11 cellular contexts compared by ENCODE assay signal in the genomic region with DNA sequence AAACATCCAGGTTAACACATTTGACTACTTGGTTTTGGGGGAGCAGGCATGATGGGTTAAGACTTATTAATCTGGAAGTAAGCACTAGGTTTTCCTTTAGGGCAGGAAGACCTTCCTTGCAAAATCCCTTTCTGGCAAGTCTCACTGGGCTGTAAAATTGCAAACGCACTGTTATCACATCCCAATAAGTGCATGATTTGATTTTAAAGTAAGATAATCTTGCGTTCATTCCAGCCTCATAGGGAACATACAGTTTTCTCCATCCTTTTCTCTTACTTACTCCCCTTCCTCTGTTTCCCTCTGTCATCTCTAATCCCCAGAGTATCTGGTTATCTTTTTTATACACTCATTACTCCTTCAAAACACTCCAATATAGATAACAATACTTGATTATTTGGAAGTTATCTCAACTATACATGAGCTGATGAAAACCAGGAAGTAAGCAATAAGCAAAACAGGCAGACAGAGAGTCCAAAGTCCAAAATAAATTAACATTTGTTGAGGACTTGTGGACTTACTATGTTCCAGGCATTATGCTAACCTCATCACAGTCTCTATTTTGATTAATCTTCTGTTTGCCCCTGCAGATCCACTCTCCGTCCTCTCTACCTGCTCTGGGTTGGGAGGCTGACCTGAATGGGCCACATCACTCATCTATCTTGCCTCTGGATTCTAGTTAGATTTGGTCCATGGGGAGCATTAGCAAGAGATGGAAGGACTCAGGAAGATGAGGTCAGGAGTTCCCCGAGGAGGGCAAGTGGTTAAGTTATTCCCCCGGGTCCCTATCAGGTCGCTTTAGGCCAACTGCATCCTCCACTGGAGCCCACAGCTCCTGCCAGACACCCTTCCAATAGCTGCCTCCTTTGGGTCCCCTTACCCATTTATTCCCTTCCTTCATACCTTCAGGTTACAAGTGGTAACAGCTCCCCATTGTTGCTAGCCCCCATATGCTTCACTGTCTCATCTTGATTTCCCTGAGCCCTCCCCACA.
A peak's percentile ranks its signal among the peaks of the same experiment; 100 is the strongest.
DNase-seq lines count a peak whose midpoint lies in the region; ATAC-seq and TF ChIP-seq lines count a peak whose summit lies in the region.
"Had no signal": no experiment of that assay in that cellular context is flagged by ENCODE, and none has a peak within 500 bp of the region (broad histone marks: within the 10 kb centered on the region; RNA-seq: fewer than 3 reads in every experiment).

No MANE protein-coding gene starts in this region.

- 76% methylated on average over 6 of the region's 6 CpGs for WGBS in liver
- 61 to 71% methylated on average over 6 of the region's 6 CpGs for WGBS in upper lobe of left lung, 2 donors

- peaks cover 92% of the 10 kb centered on the region for H3K4me1 Mint-ChIP-seq in activated naive CD4-positive, alpha-beta T cell treated with anti-CD3 and anti-CD28 coated beads for 36 hours (ENCODE audit: low read depth)
- peaks cover 93% of the 10 kb centered on the region for H3K4me1 Mint-ChIP-seq in activated CD4-positive, alpha-beta memory T cell treated with anti-CD3 and anti-CD28 coated beads, Interleukin-2, amount 10 ng/mL, durations not matched to agents 7 days and 5 days

- no peak overlapping the region for H3K9ac ChIP-seq in liver (ENCODE audit: low read depth in 1 of 2, low read length in 2 of 2)

- H3K27ac ChIP-seq in liver (ENCODE audit: low read depth in 1 of 2, low read length in 2 of 2) = peak overlapping the region in 1 of 2 donors; percentile 17
- peak overlapping the region; percentile 86 to 100 (median 90) for H3K27ac ChIP-seq in upper lobe of left lung

- no peak for TF ChIP-seq EP300 in upper lobe of left lung (IDR thresholded peaks at IDR 0.05)

- H3K9me3 ChIP-seq in liver (ENCODE audit: control insufficient read depth in 4 of 4, low read length in 3 of 4) (no peaks in the 10 kb centered on the region), upper lobe of left lung (no peaks in the 10 kb centered on the region)

- CTCF ChIA-PET in activated naive CD4-positive, alpha-beta T cell treated with anti-CD3 and anti-CD28 coated beads for 36 hours (lab: Charles Lee) = interaction anchor here (1.5 to 7.9 kb wide), 3 partner anchors 9 to 68 kb away, joined by 5 to 76 read pairs (median 7); no protein-coding TSS in a partner anchor
- CTCF ChIA-PET in activated CD4-positive, alpha-beta memory T cell treated with anti-CD3 and anti-CD28 coated beads, Interleukin-2, amount 10 ng/mL, durations not matched to agents 7 days and 5 days (lab: Charles Lee) = interaction anchor here (0.9 to 2.2 kb wide), 5 partner anchors 26 to 61 kb away, joined by 3 to 9 read pairs (median 3); partner anchors contain the start of gene IRF1
- CTCF ChIA-PET in GM10248 (lab: Yijun Ruan, JAX) = interaction anchor here (0.8 to 10.8 kb wide), 12 partner anchors 9 to 96 kb away, joined by 3 to 104 read pairs (median 6); partner anchors contain the start of gene IRF1

- no peaks in the 10 kb centered on the region for H3K27me3 Mint-ChIP-seq in activated naive CD4-positive, alpha-beta T cell treated with anti-CD3 and anti-CD28 coated beads for 36 hours (ENCODE audit: low read depth)
- H3K27me3 Mint-ChIP-seq in activated CD4-positive, alpha-beta memory T cell treated with anti-CD3 and anti-CD28 coated beads, Interleukin-2, amount 10 ng/mL, durations not matched to agents 7 days and 5 days = no peaks in the 10 kb centered on the region

- no peaks in the 10 kb centered on the region for H3K9me3 Mint-ChIP-seq in activated naive CD4-positive, alpha-beta T cell treated with anti-CD3 and anti-CD28 coated beads for 36 hours
- H3K9me3 Mint-ChIP-seq in activated naive CD4-positive, alpha-beta T cell treated with anti-CD3 and anti-CD28 coated beads, Interleukin-2, amount 50 U/mL, for 72 hours = peaks cover 0 to 4% of the 10 kb centered on the region in 2 donors
- no peaks in the 10 kb centered on the region for H3K9me3 Mint-ChIP-seq in activated CD4-positive, alpha-beta memory T cell treated with anti-CD3 and anti-CD28 coated beads, Interleukin-2, amount 10 ng/mL, durations not matched to agents 7 days and 5 days

- H3K4me3 ChIP-seq in liver (ENCODE audit: low read depth in 1 of 3, low read length in 3 of 3) (no peak overlapping the region), upper lobe of left lung (no peak overlapping the region)

- H3K4me3 Mint-ChIP-seq in activated naive CD4-positive, alpha-beta T cell treated with anti-CD3 and anti-CD28 coated beads for 36 hours = no peak overlapping the region
- no peak overlapping the region for H3K4me3 Mint-ChIP-seq in activated CD4-positive, alpha-beta memory T cell treated with anti-CD3 and anti-CD28 coated beads, Interleukin-2, amount 10 ng/mL, durations not matched to agents 7 days and 5 days

- ATAC-seq in activated naive CD4-positive, alpha-beta T cell treated with anti-CD3 and anti-CD28 coated beads, Interleukin-2, amount 50 U/mL, for 72 hours = no peak
- ATAC-seq in upper lobe of left lung (ENCODE audit: low FRiP score in 2 of 2) = no peak

- intact Hi-C loops in activated naive CD4-positive, alpha-beta T cell treated with anti-CD3 and anti-CD28 coated beads for 36 hours (cut with micrococcal nuclease) = loop anchor here (5.0 to 10.0 kb wide), 3 partner anchors 625 to 1685 kb away; partner anchors contain the start of genes HSPA4, RAPGEF6 and TCF7

- POLR2A ChIA-PET in activated CD4-positive, alpha-beta memory T cell treated with anti-CD3 and anti-CD28 coated beads, Interleukin-2, amount 10 ng/mL, durations not matched to agents 7 days and 5 days (lab: Charles Lee) = interaction anchor here (2.8 to 14.2 kb wide), 5 partner anchors 7 to 55 kb away, joined by 7 to 1155 read pairs (median 216); partner anchors contain the start of gene IRF1
- POLR2A ChIA-PET in GM10248 (lab: Yijun Ruan, JAX) = interaction anchor here (0.9 kb wide), 1 partner anchor 49 kb away, joined by 3 read pairs; no protein-coding TSS in a partner anchor

- TF ChIP-seq RAD21 in liver (IDR thresholded peaks at IDR 0.05) = no peak

- TF ChIP-seq CTCF in liver (IDR thresholded peaks at IDR 0.05; ENCODE audit: low read depth, low read length, missing input control) (no peak), upper lobe of left lung (IDR thresholded peaks at IDR 0.05) (no peak), GM10248 (IDR thresholded peaks at IDR 0.05; ENCODE audit: control extremely low read depth, extremely low read depth, low read depth, missing control alignments) (no peak)

- no peak for DNase-seq in activated naive CD4-positive, alpha-beta T cell treated with anti-CD3 and anti-CD28 coated beads for 36 hours
- DNase-seq in activated naive CD4-positive, alpha-beta T cell treated with anti-CD3 and anti-CD28 coated beads, Interleukin-2, amount 50 U/mL, for 72 hours (ENCODE audit: low spot score in 2 of 2) = no peak
- DNase-seq in activated CD4-positive, alpha-beta memory T cell treated with anti-CD3 and anti-CD28 coated beads, Interleukin-2, amount 10 ng/mL, durations not matched to agents 7 days and 5 days = no peak
- DNase-seq in upper lobe of left lung = no peak
- no peak for DNase-seq in GM10248 (ENCODE audit: extremely low spot score)
- DNase-seq in activated gamma-delta T cell treated with Interleukin-2 at 50 U/mL for 16 hours = no peak
- no peak for DNase-seq in NCI-H2107 (lab: John Stamatoyannopoulos, UW)
- DNase-seq: C1 segment of cervical spinal cord, GOT3, NCI-H2171 had no signal

- no peaks in the 10 kb centered on the region for H3K27me3 ChIP-seq in liver (ENCODE audit: control insufficient read depth in 4 of 4, insufficient read depth in 4 of 4, low read length in 3 of 4)
- no peaks in the 10 kb centered on the region for H3K27me3 ChIP-seq in upper lobe of left lung

- H3K4me1 ChIP-seq in liver (ENCODE audit: control insufficient read depth in 4 of 4, insufficient read depth in 4 of 4, low read length in 3 of 4) (peaks cover 17 to 59% (median 38%) of the 10 kb centered on the region in 4 donors), upper lobe of left lung (peaks cover 77 to 89% (median 85%) of the 10 kb centered on the region in 4 donors)

- peaks cover 15% of the 10 kb centered on the region for H3K36me3 Mint-ChIP-seq in activated naive CD4-positive, alpha-beta T cell treated with anti-CD3 and anti-CD28 coated beads for 36 hours (ENCODE audit: low read depth)
- peaks cover 13 to 24% of the 10 kb centered on the region in 2 donors for H3K36me3 Mint-ChIP-seq in activated naive CD4-positive, alpha-beta T cell treated with anti-CD3 and anti-CD28 coated beads, Interleukin-2, amount 50 U/mL, for 72 hours
- H3K36me3 Mint-ChIP-seq in activated CD4-positive, alpha-beta memory T cell treated with anti-CD3 and anti-CD28 coated beads, Interleukin-2, amount 10 ng/mL, durations not matched to agents 7 days and 5 days (ENCODE audit: low read depth) = peaks cover 73% of the 10 kb centered on the region

- H3K27ac Mint-ChIP-seq in activated naive CD4-positive, alpha-beta T cell treated with anti-CD3 and anti-CD28 coated beads for 36 hours = peak overlapping the region; percentile 58
- peak overlapping the region in 1 of 2 donors; percentile 80 for H3K27ac Mint-ChIP-seq in activated naive CD4-positive, alpha-beta T cell treated with anti-CD3 and anti-CD28 coated beads, Interleukin-2, amount 50 U/mL, for 72 hours
- peak overlapping the region; percentile 70 for H3K27ac Mint-ChIP-seq in activated CD4-positive, alpha-beta memory T cell treated with anti-CD3 and anti-CD28 coated beads, Interleukin-2, amount 10 ng/mL, durations not matched to agents 7 days and 5 days

- no peaks in the 10 kb centered on the region for H3K36me3 ChIP-seq in liver (ENCODE audit: control insufficient read depth in 4 of 4, insufficient read depth in 3 of 4, low read depth in 1 of 4, low read length in 3 of 4)
- H3K36me3 ChIP-seq in upper lobe of left lung = no peaks in the 10 kb centered on the region

- no peak for TF ChIP-seq POLR2A in upper lobe of left lung (IDR thresholded peaks at IDR 0.05)

TF ChIP-seq in liver, 16 proteins besides CTCF, POLR2A, EP300 and RAD21:
- TF ChIP-seq HNF4G (IDR thresholded peaks at IDR 0.05) (no peak), EGR1 (IDR thresholded peaks at IDR 0.05; ENCODE audit: low read depth in 2 of 2) (no peak), FOXA2 (IDR thresholded peaks at IDR 0.05) (no peak), JUND (IDR thresholded peaks at IDR 0.05) (no peak), TAF1 (conservative IDR thresholded peaks at IDR 0.05) (no peak), HNF4A (conservative IDR thresholded peaks at IDR 0.05) (peak; percentile 70 to 71)
